Comparison of ENCODE assay signal across 18 cellular contexts in the genomic region with DNA sequence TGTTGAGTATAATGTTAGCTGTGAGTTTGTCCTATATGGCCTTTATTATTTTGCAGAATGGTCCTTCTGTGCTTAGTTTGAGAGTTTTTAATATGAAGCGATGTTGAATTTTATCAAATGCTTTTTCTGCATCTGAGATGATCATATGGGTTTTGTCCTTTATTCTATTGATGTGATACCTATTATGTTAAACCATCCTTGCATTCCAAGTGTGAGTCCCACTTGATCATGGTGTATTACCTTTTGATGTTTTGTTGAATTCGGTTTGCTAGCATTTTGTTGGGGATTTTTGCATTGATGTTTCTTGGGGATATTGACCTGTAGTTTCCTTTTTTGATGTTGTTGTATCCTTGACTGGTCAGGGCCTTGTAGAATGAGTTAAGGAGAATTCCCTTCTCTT.
"Had no signal": no experiment of that assay in that cellular context is flagged by ENCODE, and none has a peak within 500 bp of the region (broad histone marks: within the 10 kb centered on the region; RNA-seq: fewer than 3 reads in every experiment).

No MANE protein-coding gene starts in this region.

- H3K4me3 ChIP-seq: gastrocnemius medialis, heart right ventricle, psoas muscle, right lobe of liver, suprapubic skin, thyroid gland had no signal

- H3K27me3 Mint-ChIP-seq: dendritic cell treated with granulocyte-macrophage colony-stimulating factor and Interleukin-4, amounts not matched to agents 40 ng/mL and 50 ng/mL, for 4 days; type B pancreatic cell had no signal

- H3K9me3 ChIP-seq: neutrophil, thyroid gland had no signal

- H3K36me3 ChIP-seq: gastrocnemius medialis, neutrophil, right lobe of liver, thyroid gland had no signal

- H3K4me1 ChIP-seq: psoas muscle, right lobe of liver, thyroid gland had no signal

- DNase-seq: gastrocnemius medialis; heart right ventricle; hypothalamus; kidney glomerular epithelial cell; nephron progenitor cell; psoas muscle; retina; right lobe of liver; stimulated activated CD4-positive, alpha-beta T cell treated with anti-CD3 and anti-CD28 coated beads, Interleukin-4, amount 100 ng/mL, for 1 hour; stimulated activated CD8-positive, alpha-beta memory T cell treated with anti-CD3 and anti-CD28 coated beads, Interleukin-4, amount 100 ng/mL, for 48 hours; stimulated activated naive CD8-positive, alpha-beta T cell treated with anti-CD3 and anti-CD28 coated beads, Interleukin-15, Interleukin-2, amounts not matched to agents 100 U/mL and 50 U/mL, for 24 hours; thyroid gland had no signal

- H3K4me3 Mint-ChIP-seq: dendritic cell treated with granulocyte-macrophage colony-stimulating factor and Interleukin-4, amounts not matched to agents 40 ng/mL and 50 ng/mL, for 4 days; naive thymus-derived CD4-positive, alpha-beta T cell; nephron progenitor cell; stimulated activated effector memory CD8-positive, alpha-beta T cell treated with anti-CD3 and anti-CD28 coated beads, Interleukin-12 subunit alpha, Interleukin-12 subunit beta, amount 100 ng/mL, for 72 hours; type B pancreatic cell had no signal

- H3K27ac Mint-ChIP-seq: dendritic cell treated with granulocyte-macrophage colony-stimulating factor and Interleukin-4, amounts not matched to agents 40 ng/mL and 50 ng/mL, for 4 days; nephron progenitor cell; stimulated activated effector memory CD8-positive, alpha-beta T cell treated with anti-CD3 and anti-CD28 coated beads, Interleukin-12 subunit alpha, Interleukin-12 subunit beta, amount 100 ng/mL, for 72 hours; type B pancreatic cell had no signal

- ATAC-seq: gastrocnemius medialis; heart right ventricle; naive thymus-derived CD4-positive, alpha-beta T cell; psoas muscle; right lobe of liver; stimulated activated effector memory CD8-positive, alpha-beta T cell treated with anti-CD3 and anti-CD28 coated beads, Interleukin-12 subunit alpha, Interleukin-12 subunit beta, amount 100 ng/mL, for 72 hours; stimulated activated naive CD8-positive, alpha-beta T cell treated with anti-CD3 and anti-CD28 coated beads, Interleukin-15, Interleukin-2, amounts not matched to agents 100 U/mL and 50 U/mL, for 24 hours had no signal

- H3K27me3 ChIP-seq: gastrocnemius medialis, heart right ventricle, neutrophil, right lobe of liver, suprapubic skin, thyroid gland had no signal

- H3K27ac ChIP-seq: gastrocnemius medialis, heart right ventricle, neutrophil, psoas muscle, right lobe of liver, suprapubic skin, thyroid gland had no signal
